In genomic region chr18:9647496-9648323, GRCh38 we compare ENCODE assay signal across 1 cellular context.
TF ChIP-seq lines count a peak whose summit lies in the region.

No MANE protein-coding gene starts in this region.

TF ChIP-seq in endothelial cell of umbilical vein, 7 proteins besides CTCF, POLR2A, EP300 and RAD21:
- TF ChIP-seq JUN (IDR thresholded peaks at IDR 0.05; ENCODE audit: borderline replicate concordance, insufficient read depth, insufficient read length, low read depth) (no peak), MAX (IDR thresholded peaks at IDR 0.05; ENCODE audit: insufficient read depth, insufficient read length) (no peak), GATA2 (IDR thresholded peaks at IDR 0.05; ENCODE audit: insufficient read depth, insufficient read length, low read depth, low read length) (no peak), POLR2AphosphoS5 (IDR thresholded peaks at IDR 0.05; ENCODE audit: insufficient read depth, low read depth, low read length) (no peak), FOS (IDR thresholded peaks at IDR 0.05; ENCODE audit: borderline replicate concordance, insufficient read depth, low read length) (no peak), EZH2 (IDR thresholded peaks at IDR 0.05; ENCODE audit: borderline replicate concordance, low read depth, low read length, severe bottlenecking) (no peak), MYC (IDR thresholded peaks at IDR 0.05; ENCODE audit: low read depth, low read length) (no peak)
